In the genomic region with DNA sequence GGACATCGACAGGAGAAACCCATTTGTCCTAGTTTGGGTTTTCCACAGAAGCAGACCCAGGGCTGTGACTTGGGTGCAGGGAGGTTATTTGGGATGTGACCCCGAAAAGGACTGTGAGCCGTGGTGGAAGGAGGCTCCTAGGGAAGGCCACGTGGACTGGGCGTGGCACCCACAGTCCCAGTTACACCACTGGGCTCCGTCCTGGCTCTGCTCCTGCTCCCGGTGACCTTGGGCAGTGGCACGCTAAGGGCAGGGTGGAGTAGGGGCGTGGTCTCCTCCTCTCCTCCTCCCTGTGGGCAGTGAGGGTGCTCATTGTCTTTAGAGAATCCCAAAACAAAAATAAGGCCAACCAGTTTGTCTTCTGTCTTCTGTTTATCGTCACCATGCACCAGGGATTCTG, we compare ENCODE assay signal across 23 cellular contexts.
DNase-seq lines count a peak whose midpoint lies in the region; ATAC-seq and TF ChIP-seq lines count a peak whose summit lies in the region.
"Had no signal": no experiment of that assay in that cellular context is flagged by ENCODE, and none has a peak within 500 bp of the region (broad histone marks: within the 10 kb centered on the region; RNA-seq: fewer than 3 reads in every experiment).

No MANE protein-coding gene starts in this region.

- no peak for ATAC-seq in GM23338
- ATAC-seq in GM18861 (IDR thresholded peaks at IDR 0.05; ENCODE audit: unreplicated experiment), result no peak
- no peak for ATAC-seq in GM18498 (IDR thresholded peaks at IDR 0.05; ENCODE audit: unreplicated experiment)
- ATAC-seq: activated CD8-positive, alpha-beta memory T cell treated with anti-CD3 and anti-CD28 coated beads, Interleukin-2, amount 10 ng/mL, durations not matched to agents 7 days and 5 days had no signal

- H3K9me3 ChIP-seq in hepatocyte (ENCODE audit: low read depth), result no peaks in the 10 kb centered on the region
- H3K9me3 ChIP-seq in parathyroid adenoma (ENCODE audit: control insufficient read depth, low read length), result no peaks in the 10 kb centered on the region
- H3K9me3 ChIP-seq: BLaER1 treated with 17β-estradiol and CSF1 and Interleukin-3, amounts not matched to agents 10 nM and 100 nM; neutrophil; Peyer's patch had no signal

- no peaks in the 10 kb centered on the region for H3K36me3 ChIP-seq in hepatocyte (replicated peaks; ENCODE audit: insufficient read depth, low read depth)
- H3K36me3 ChIP-seq in parathyroid adenoma (ENCODE audit: control insufficient read depth, insufficient read depth, low read length), result no peaks in the 10 kb centered on the region
- no peaks in the 10 kb centered on the region for H3K36me3 ChIP-seq in GM23338 (ENCODE audit: insufficient read depth)
- H3K36me3 ChIP-seq: BLaER1 treated with 17β-estradiol and CSF1 and Interleukin-3, amounts not matched to agents 10 nM and 100 nM; neutrophil; Peyer's patch had no signal

- no peaks in the 10 kb centered on the region; the same call in 2 of the 3 replicates for H3K4me1 Mint-ChIP-seq in GM23338
- H3K4me1 Mint-ChIP-seq: activated B cell treated with CpG ODN at 0.5 μM for 24 hours; activated CD8-positive, alpha-beta memory T cell treated with anti-CD3 and anti-CD28 coated beads, Interleukin-2, amount 10 ng/mL, durations not matched to agents 7 days and 5 days had no signal

- DNase-seq in COLO668 (lab: John Stamatoyannopoulos, UW; ENCODE audit: unreplicated experiment) (peak; percentile 72), NCI-H2029 (lab: John Stamatoyannopoulos, UW) (peak; percentile 55), hepatocyte (ENCODE audit: low spot score) (peak; percentile 28), GM23338 (ENCODE audit: low spot score) (no peak), DMS79 (lab: John Stamatoyannopoulos, UW) (no peak)
- DNase-seq: activated B cell treated with CpG ODN at 0.5 μM for 24 hours; activated CD8-positive, alpha-beta memory T cell treated with anti-CD3 and anti-CD28 coated beads, Interleukin-2, amount 10 ng/mL, durations not matched to agents 7 days and 5 days; activated naive CD4-positive, alpha-beta T cell; activated T-cell treated with anti-CD3 and anti-CD28 coated beads, Interleukin-2, amount 50 U/mL, for 48 hours; Calu3; H7; IMR-90; mesenchymal stem cell; NCI-H1092 treated with DMSO at 0.1 percent for 48 hours; NCI-H187 treated with DMSO at 0.1 percent for 48 hours; NCI-H526 treated with DMSO at 0.1 percent for 48 hours had no signal

- H3K9ac ChIP-seq in parathyroid adenoma, result no peak overlapping the region
- H3K9ac ChIP-seq: BLaER1 treated with 17β-estradiol and CSF1 and Interleukin-3, amounts not matched to agents 10 nM and 100 nM had no signal

- H4K20me1 ChIP-seq in hepatocyte (ENCODE audit: insufficient read depth, poor library complexity, severe bottlenecking) (no peaks in the 10 kb centered on the region), GM23338 (replicated peaks; ENCODE audit: insufficient read depth) (no peaks in the 10 kb centered on the region)
- H4K20me1 ChIP-seq: BLaER1 treated with 17β-estradiol and CSF1 and Interleukin-3, amounts not matched to agents 10 nM and 100 nM had no signal

- H2AFZ ChIP-seq in hepatocyte (no peak overlapping the region), parathyroid adenoma (no peak overlapping the region), GM23338 (no peak overlapping the region)

- no peaks in the 10 kb centered on the region for H3F3A ChIP-seq in GM23338 (replicated peaks; ENCODE audit: low read depth)

- H3K79me2 ChIP-seq in hepatocyte (no peaks in the 10 kb centered on the region), parathyroid adenoma (no peaks in the 10 kb centered on the region), GM23338 (replicated peaks; ENCODE audit: insufficient read depth) (no peaks in the 10 kb centered on the region)

- H3K9me2 ChIP-seq in hepatocyte (replicated peaks; ENCODE audit: insufficient read depth), result no peaks in the 10 kb centered on the region
- no peaks in the 10 kb centered on the region for H3K9me2 ChIP-seq in GM23338 (ENCODE audit: insufficient read depth)

- H3K36me3 Mint-ChIP-seq in GM23338 (ENCODE audit: low read depth), result no peaks in the 10 kb centered on the region
- H3K36me3 Mint-ChIP-seq: activated CD8-positive, alpha-beta memory T cell treated with anti-CD3 and anti-CD28 coated beads, Interleukin-2, amount 10 ng/mL, durations not matched to agents 7 days and 5 days; brain had no signal

- H3K4me3 ChIP-seq in hepatocyte (no peak overlapping the region), parathyroid adenoma (ENCODE audit: low read depth, low read length) (no peak overlapping the region), GM23338 (no peak overlapping the region)
- H3K4me3 ChIP-seq: BLaER1 treated with 17β-estradiol and CSF1 and Interleukin-3, amounts not matched to agents 10 nM and 100 nM; Peyer's patch had no signal

- H3K4me2 ChIP-seq in hepatocyte (no peak overlapping the region), parathyroid adenoma (ENCODE audit: low read length) (peak overlapping the region; percentile 47), GM23338 (no peak overlapping the region)
- H3K4me2 ChIP-seq: BLaER1 treated with 17β-estradiol and CSF1 and Interleukin-3, amounts not matched to agents 10 nM and 100 nM had no signal

- no peaks in the 10 kb centered on the region; the same call in 2 of the 3 replicates for H3K9me3 Mint-ChIP-seq in GM23338
- H3K9me3 Mint-ChIP-seq: activated B cell treated with CpG ODN at 0.5 μM for 24 hours had no signal

- no peak overlapping the region for H3K27ac ChIP-seq in hepatocyte
- H3K27ac ChIP-seq in parathyroid adenoma, result peak overlapping the region; percentile 51
- no peak overlapping the region for H3K27ac ChIP-seq in GM23338 (ENCODE audit: low read depth)
- H3K27ac ChIP-seq: BLaER1 treated with 17β-estradiol and CSF1 and Interleukin-3, amounts not matched to agents 10 nM and 100 nM; neutrophil; Peyer's patch had no signal

- 81% methylated on average over 10 of the region's 10 CpGs for WGBS in hepatocyte (ENCODE audit: low lambda C conversion rate, missing lambda C conversion rate)

- no peak for TF ChIP-seq CTCF in hepatocyte (IDR thresholded peaks at IDR 0.05; ENCODE audit: poor library complexity)
- TF ChIP-seq CTCF in parathyroid adenoma (IDR thresholded peaks at IDR 0.05), result no peak
- no peak for TF ChIP-seq CTCF in GM23338 (conservative IDR thresholded peaks at IDR 0.05; ENCODE audit: low read depth in 2 of 2)

- H3K4me1 ChIP-seq in hepatocyte (ENCODE audit: insufficient read depth), result peaks cover 9% of the 10 kb centered on the region
- peaks cover 14% of the 10 kb centered on the region for H3K4me1 ChIP-seq in parathyroid adenoma
- H3K4me1 ChIP-seq in GM23338 (ENCODE audit: insufficient read depth), result no peaks in the 10 kb centered on the region
- H3K4me1 ChIP-seq: Peyer's patch had no signal

- peaks cover 7% of the 10 kb centered on the region for H3K27me3 Mint-ChIP-seq in GM23338 (ENCODE audit: insufficient read depth, low read depth, poor library complexity)
- H3K27me3 Mint-ChIP-seq: activated B cell treated with CpG ODN at 0.5 μM for 24 hours had no signal

- H3K27ac Mint-ChIP-seq in GM23338, result no peak overlapping the region
- H3K27ac Mint-ChIP-seq: activated B cell treated with CpG ODN at 0.5 μM for 24 hours; activated CD8-positive, alpha-beta memory T cell treated with anti-CD3 and anti-CD28 coated beads, Interleukin-2, amount 10 ng/mL, durations not matched to agents 7 days and 5 days; brain had no signal

- no peaks in the 10 kb centered on the region for H3K27me3 ChIP-seq in hepatocyte
- H3K27me3 ChIP-seq in parathyroid adenoma (ENCODE audit: control insufficient read depth, insufficient read depth, low read length), result no peaks in the 10 kb centered on the region
- no peaks in the 10 kb centered on the region for H3K27me3 ChIP-seq in GM23338 (ENCODE audit: insufficient read depth)
- H3K27me3 ChIP-seq: BLaER1 treated with 17β-estradiol and CSF1 and Interleukin-3, amounts not matched to agents 10 nM and 100 nM; neutrophil; Peyer's patch had no signal

- H3K4me3 Mint-ChIP-seq in GM23338, result no peak overlapping the region
- H3K4me3 Mint-ChIP-seq: activated B cell treated with CpG ODN at 0.5 μM for 24 hours; activated CD8-positive, alpha-beta memory T cell treated with anti-CD3 and anti-CD28 coated beads, Interleukin-2, amount 10 ng/mL, durations not matched to agents 7 days and 5 days; brain had no signal

TF ChIP-seq in GM23338, 12 proteins besides CTCF, POLR2A, EP300 and RAD21 (continues in another document):
- TF ChIP-seq NANOG (IDR thresholded peaks at IDR 0.05; ENCODE audit: borderline replicate concordance) (no peak), ZNF331 (CRISPR knock-in tag; IDR thresholded peaks at IDR 0.05; ENCODE audit: low read depth) (no peak), CREB1 (CRISPR knock-in tag; IDR thresholded peaks at IDR 0.05; ENCODE audit: low read depth) (no peak), EZH2 (IDR thresholded peaks at IDR 0.05; ENCODE audit: low read depth, unreplicated experiment) (no peak), STAT1 (IDR thresholded peaks at IDR 0.05; ENCODE audit: unreplicated experiment) (no peak)

Comparison
In these comparisons a context has a peak if more than half of its experiments do, and no peak if none do; other contexts are left out.
1. DNase-seq: peak in COLO668 (single experiment), NCI-H2029 (single experiment) and hepatocyte (single experiment); none in GM23338 (single experiment) and DMS79 (single experiment).